ENCODE assay signal across 8 cellular contexts in genomic region chr22:33302049-33302545, GRCh38.
DNase-seq lines count a peak whose midpoint lies in the region; ATAC-seq and TF ChIP-seq lines count a peak whose summit lies in the region.
"Had no signal": no experiment of that assay in that cellular context is flagged by ENCODE, and none has a peak within 500 bp of the region (broad histone marks: within the 10 kb centered on the region; RNA-seq: fewer than 3 reads in every experiment).

No MANE protein-coding gene starts in this region.

- ATAC-seq in HG03378 (IDR thresholded peaks at IDR 0.05; ENCODE audit: unreplicated experiment) = peak; percentile 41
- peak; percentile 41 to 57 for ATAC-seq in activated T-cell treated with anti-CD3 and anti-CD28 coated beads, Interleukin-2, amount 50 U/mL, for 4 hours
- ATAC-seq in foreskin keratinocyte = peak; percentile 86
- ATAC-seq in thoracic aorta (ENCODE audit: insufficient number of reproducible peaks, low FRiP score, low read depth) = no peak

- peaks cover 2% of the 10 kb centered on the region for H3K4me1 Mint-ChIP-seq in activated T-cell treated with anti-CD3 and anti-CD28 coated beads, Interleukin-2, amount 50 U/mL, for 4 hours (ENCODE audit: low read depth)
- peaks cover 36% of the 10 kb centered on the region for H3K4me1 Mint-ChIP-seq in neural crest cell

- H3K27ac Mint-ChIP-seq in neural crest cell (ENCODE audit: unreplicated experiment) = no peak overlapping the region

- no peak overlapping the region for H3K4me3 Mint-ChIP-seq in activated T-cell treated with anti-CD3 and anti-CD28 coated beads, Interleukin-2, amount 50 U/mL, for 4 hours
- H3K4me3 Mint-ChIP-seq in neural crest cell = peak overlapping the region; percentile 4

- H3K27me3 Mint-ChIP-seq in activated T-cell treated with anti-CD3 and anti-CD28 coated beads, Interleukin-2, amount 50 U/mL, for 4 hours (ENCODE audit: low read depth) = peaks cover 6% of the 10 kb centered on the region
- H3K27me3 Mint-ChIP-seq in neural crest cell (ENCODE audit: low read depth) = no peaks in the 10 kb centered on the region

- no peak overlapping the region for H3K4me3 ChIP-seq in GM12865 (ENCODE audit: low read depth, low read length)
- no peak overlapping the region for H3K4me3 ChIP-seq in thoracic aorta

- no peaks in the 10 kb centered on the region for H3K9me3 Mint-ChIP-seq in activated T-cell treated with anti-CD3 and anti-CD28 coated beads, Interleukin-2, amount 50 U/mL, for 4 hours
- H3K9me3 Mint-ChIP-seq in neural crest cell = no peaks in the 10 kb centered on the region

- H3K27ac ChIP-seq in foreskin keratinocyte = no peak overlapping the region
- H3K27ac ChIP-seq in thoracic aorta = no peak overlapping the region
- H3K27ac ChIP-seq: epithelial cell of prostate had no signal

- H3K9me3 ChIP-seq in thoracic aorta = no peaks in the 10 kb centered on the region

- H3K27me3 ChIP-seq in foreskin keratinocyte (no peaks in the 10 kb centered on the region), thoracic aorta (replicated peaks; ENCODE audit: insufficient read depth) (no peaks in the 10 kb centered on the region)

- no peaks in the 10 kb centered on the region for H3K36me3 ChIP-seq in thoracic aorta

- H3K4me1 ChIP-seq in foreskin keratinocyte (no peaks in the 10 kb centered on the region), thoracic aorta (ENCODE audit: control insufficient read depth in 1 of 2, low read depth in 2 of 2) (peaks cover 4 to 9% of the 10 kb centered on the region in 2 donors)

- peak; percentile 86 for DNase-seq in GM12865 (ENCODE audit: low read depth)
- peak; percentile 18 for DNase-seq in NOMO-1 treated with dmso at 0.1 percent for 144 hours (lab: John Stamatoyannopoulos, UW; ENCODE audit: unreplicated experiment)
- peak; percentile 18 for DNase-seq in activated T-cell treated with anti-CD3 and anti-CD28 coated beads, Interleukin-2, amount 50 U/mL, for 4 hours
- DNase-seq in foreskin keratinocyte = peak in 1 of 2 donors; percentile 36
- DNase-seq in neural crest cell (ENCODE audit: low read depth, low spot score) = peak; percentile 89
- DNase-seq in thoracic aorta (ENCODE audit: low spot score) = peak; percentile 21

- TF ChIP-seq CTCF in GM12865 (IDR thresholded peaks at IDR 0.05; ENCODE audit: insufficient read depth, low read depth, low read length, missing control alignments) = peak; percentile 99
- peak; percentile 97 for TF ChIP-seq CTCF in foreskin keratinocyte (conservative IDR thresholded peaks at IDR 0.05)
- TF ChIP-seq CTCF in neural crest cell (conservative IDR thresholded peaks at IDR 0.05) = peak; percentile 97
- TF ChIP-seq CTCF in thoracic aorta (IDR thresholded peaks at IDR 0.05) = peak; percentile 91

- no peaks in the 10 kb centered on the region for H3K36me3 Mint-ChIP-seq in activated T-cell treated with anti-CD3 and anti-CD28 coated beads, Interleukin-2, amount 50 U/mL, for 4 hours (ENCODE audit: insufficient read depth)
- no peaks in the 10 kb centered on the region for H3K36me3 Mint-ChIP-seq in neural crest cell (ENCODE audit: low read depth)
